ENCODE assay signal across 8 cellular contexts in genomic region chr5:170267431-170268152, GRCh38. TPM values are rescaled to one million over a fixed set of nuclear protein-coding genes. Genes with fewer than 3 reads are reported as not detected.
DNase-seq lines count a peak whose midpoint lies in the region; ATAC-seq and TF ChIP-seq lines count a peak whose summit lies in the region.

No MANE protein-coding gene starts in this region.

- H3K36me3 ChIP-seq in mucosa of descending colon (ENCODE audit: low read depth): no peaks in the 10 kb centered on the region

- peak overlapping the region; percentile 90 for H3K27ac Mint-ChIP-seq in activated CD4-positive, alpha-beta memory T cell treated with anti-CD3 and anti-CD28 coated beads, Interleukin-2, amount 10 ng/mL, durations not matched to agents 7 days and 5 days

- CTCF ChIA-PET in activated CD4-positive, alpha-beta memory T cell treated with anti-CD3 and anti-CD28 coated beads, Interleukin-2, amount 10 ng/mL, durations not matched to agents 7 days and 5 days (lab: Charles Lee): interaction anchor here (0.7 to 15.1 kb wide), 17 partner anchors 9 to 143 kb away, joined by 3 to 371 read pairs (median 10); partner anchors contain the start of gene LCP2

- H3K4me1 ChIP-seq in mucosa of descending colon (ENCODE audit: low read depth): no peaks in the 10 kb centered on the region

- peaks cover 91% of the 10 kb centered on the region for H3K4me1 Mint-ChIP-seq in activated CD4-positive, alpha-beta memory T cell treated with anti-CD3 and anti-CD28 coated beads, Interleukin-2, amount 10 ng/mL, durations not matched to agents 7 days and 5 days

- TF ChIP-seq CTCF in AG10803 (conservative IDR thresholded peaks at IDR 0.05; ENCODE audit: low read length): peak; percentile 93
- peak; percentile 56 for TF ChIP-seq CTCF in mucosa of descending colon (IDR thresholded peaks at IDR 0.05)

- H3K36me3 Mint-ChIP-seq in activated CD4-positive, alpha-beta memory T cell treated with anti-CD3 and anti-CD28 coated beads, Interleukin-2, amount 10 ng/mL, durations not matched to agents 7 days and 5 days (ENCODE audit: low read depth): peaks cover 90% of the 10 kb centered on the region

- POLR2A ChIA-PET in activated CD4-positive, alpha-beta memory T cell treated with anti-CD3 and anti-CD28 coated beads, Interleukin-2, amount 10 ng/mL, durations not matched to agents 7 days and 5 days (lab: Charles Lee): interaction anchor here (1.1 to 26.6 kb wide), 10 partner anchors 9 to 238 kb away, joined by 3 to 1149 read pairs (median 9); partner anchors contain the start of gene LCP2

- intact Hi-C loops in mucosa of descending colon (cut with DNase I, micrococcal nuclease): no loop called here

- no peak overlapping the region for H3K4me3 ChIP-seq in AG10803 (ENCODE audit: low read length)
- H3K4me3 ChIP-seq in mucosa of descending colon: no peak overlapping the region

- peak; percentile 69 for DNase-seq in AG10803 (ENCODE audit: low read depth)
- peak; percentile 85 for DNase-seq in NCI-H69 (lab: John Stamatoyannopoulos, UW)
- DNase-seq in activated CD4-positive, alpha-beta memory T cell treated with anti-CD3 and anti-CD28 coated beads, Interleukin-2, amount 10 ng/mL, durations not matched to agents 7 days and 5 days: peak; percentile 84
- peak; percentile 59 for DNase-seq in effector CD8-positive, alpha-beta T cell (lab: John Stamatoyannopoulos, UW)
- DNase-seq in mucosa of descending colon: peak; percentile 62 to 77 (median 67)
- DNase-seq in stimulated activated CD8-positive, alpha-beta memory T cell treated with anti-CD3 and anti-CD28 coated beads, Interleukin-4, amount 100 ng/mL, for 4 hours (ENCODE audit: low read depth in 2 of 2, low spot score in 1 of 2): peak; percentile 53 to 59

- H3K9me3 Mint-ChIP-seq in activated CD4-positive, alpha-beta memory T cell treated with anti-CD3 and anti-CD28 coated beads, Interleukin-2, amount 10 ng/mL, durations not matched to agents 7 days and 5 days: no peaks in the 10 kb centered on the region

- ATAC-seq in GM18870 (IDR thresholded peaks at IDR 0.05; ENCODE audit: unreplicated experiment): peak; percentile 67
- ATAC-seq in HG03159 (IDR thresholded peaks at IDR 0.05; ENCODE audit: unreplicated experiment): peak; percentile 83
- ATAC-seq in mucosa of descending colon: peak; percentile 66

- H3K9me3 ChIP-seq in mucosa of descending colon: no peaks in the 10 kb centered on the region

- peak overlapping the region; percentile 52 for H3K4me3 Mint-ChIP-seq in activated CD4-positive, alpha-beta memory T cell treated with anti-CD3 and anti-CD28 coated beads, Interleukin-2, amount 10 ng/mL, durations not matched to agents 7 days and 5 days

- no peaks in the 10 kb centered on the region for H3K27me3 Mint-ChIP-seq in activated CD4-positive, alpha-beta memory T cell treated with anti-CD3 and anti-CD28 coated beads, Interleukin-2, amount 10 ng/mL, durations not matched to agents 7 days and 5 days

RNA-seq across cellular contexts. Expression of gene LCP2, which starts 30.0 kb away (rescaled TPM):
- total RNA-seq in activated CD4-positive, alpha-beta memory T cell treated with anti-CD3 and anti-CD28 coated beads, Interleukin-2, amount 10 ng/mL, durations not matched to agents 7 days and 5 days: 100 to 1,000 TPM; 304 to 313 TPM
- 10 to 100 TPM; 13.5 to 24.5 (median 22.9) TPM for total RNA-seq in mucosa of descending colon

RNA-seq across cellular contexts. Expression of gene C5orf58, which starts 34.8 kb away (rescaled TPM):
- not detected for total RNA-seq in activated CD4-positive, alpha-beta memory T cell treated with anti-CD3 and anti-CD28 coated beads, Interleukin-2, amount 10 ng/mL, durations not matched to agents 7 days and 5 days
- not detected for total RNA-seq in mucosa of descending colon

Comparison
In these comparisons a context has a peak if more than half of its experiments do, and no peak if none do; other contexts are left out.
1. RNA of gene LCP2, which starts 30.0 kb away (total RNA-seq): 304 to 313 TPM in activated CD4-positive, alpha-beta memory T cell treated with anti-CD3 and anti-CD28 coated beads, Interleukin-2, amount 10 ng/mL, durations not matched to agents 7 days and 5 days; 13.5 to 24.5 TPM in mucosa of descending colon; every median in the first group is over 10 times any median in the second.
2. Peak in every context shown above with its lines, with median percentiles within 50 percentile points of each other: DNase-seq and ATAC-seq.